ENCODE assay signal across 22 cellular contexts in genomic region chr22:47110817-47111443, GRCh38.
DNase-seq lines count a peak whose midpoint lies in the region; ATAC-seq and TF ChIP-seq lines count a peak whose summit lies in the region.
"Had no signal": no experiment of that assay in that cellular context is flagged by ENCODE, and none has a peak within 500 bp of the region (broad histone marks: within the 10 kb centered on the region; RNA-seq: fewer than 3 reads in every experiment).

No MANE protein-coding gene starts in this region.

- ATAC-seq in GM23338 = no peak
- no peak for ATAC-seq in activated CD8-positive, alpha-beta memory T cell treated with anti-CD3 and anti-CD28 coated beads, Interleukin-2, amount 10 ng/mL, durations not matched to agents 7 days and 5 days
- ATAC-seq: HCT116 had no signal

- H3K36me3 ChIP-seq in GM23338 (ENCODE audit: insufficient read depth) (no peaks in the 10 kb centered on the region), smooth muscle cell (ENCODE audit: low read depth) (no peaks in the 10 kb centered on the region)
- H3K36me3 ChIP-seq: SJSA1 had no signal

- DNase-seq in GM23338 (ENCODE audit: low spot score) (no peak), chondrocyte (ENCODE audit: low spot score) (peak; percentile 65), iris pigment epithelial cell (ENCODE audit: low read depth) (peak; percentile 77), smooth muscle cell (lab: John Stamatoyannopoulos, UW; ENCODE audit: unreplicated experiment) (no peak), glutamatergic neuron (no peak), Ammon's horn (ENCODE audit: low spot score) (no peak)
- DNase-seq in activated CD8-positive, alpha-beta memory T cell treated with anti-CD3 and anti-CD28 coated beads, Interleukin-2, amount 10 ng/mL, durations not matched to agents 7 days and 5 days = no peak
- DNase-seq: activated CD4-positive, alpha-beta T cell treated with anti-CD3 and anti-CD28 coated beads for 1 hour; activated CD8-positive, alpha-beta memory T cell treated with anti-CD3 and anti-CD28 coated beads for 24 hours; activated naive CD4-positive, alpha-beta T cell treated with anti-CD3 and anti-CD28 coated beads, Interleukin-2, amount 10 ng/mL, durations not matched to agents 7 days and 5 days; activated T-cell treated with anti-CD3 and anti-CD28 coated beads, Interleukin-2, amount 50 U/mL, for 24 hours; CD4-positive, CD25-positive, alpha-beta regulatory T cell; erythroblast; islet precursor cell; lower lobe of right lung; NCI-H187; NCI-H526; T-helper 1 cell had no signal

- H4K20me1 ChIP-seq in GM23338 (replicated peaks; ENCODE audit: insufficient read depth) (no peaks in the 10 kb centered on the region), smooth muscle cell (ENCODE audit: low read depth) (no peaks in the 10 kb centered on the region)

- no peaks in the 10 kb centered on the region for H3K4me1 ChIP-seq in GM23338 (ENCODE audit: insufficient read depth)
- H3K4me1 ChIP-seq in smooth muscle cell (ENCODE audit: low read depth) = peaks cover 14% of the 10 kb centered on the region
- H3K4me1 ChIP-seq: ascending aorta, lower lobe of right lung, Peyer's patch had no signal

- no peak overlapping the region for H3K4me3 ChIP-seq in GM23338
- H3K4me3 ChIP-seq in smooth muscle cell = no peak overlapping the region
- H3K4me3 ChIP-seq: ascending aorta, lower lobe of right lung, Peyer's patch, SJSA1 had no signal

- CTCF ChIA-PET in activated CD8-positive, alpha-beta memory T cell treated with anti-CD3 and anti-CD28 coated beads, Interleukin-2, amount 10 ng/mL, durations not matched to agents 7 days and 5 days (lab: Charles Lee) = no interaction called here

- peaks cover 14% of the 10 kb centered on the region for H3K27me3 Mint-ChIP-seq in GM23338 (ENCODE audit: insufficient read depth, low read depth, poor library complexity)
- no peaks in the 10 kb centered on the region for H3K27me3 Mint-ChIP-seq in chondrocyte (ENCODE audit: low read depth)
- H3K27me3 Mint-ChIP-seq in activated CD8-positive, alpha-beta memory T cell treated with anti-CD3 and anti-CD28 coated beads, Interleukin-2, amount 10 ng/mL, durations not matched to agents 7 days and 5 days = no peaks in the 10 kb centered on the region
- H3K27me3 Mint-ChIP-seq in glutamatergic neuron (ENCODE audit: unreplicated experiment) = peaks cover 8% of the 10 kb centered on the region
- H3K27me3 Mint-ChIP-seq: activated naive CD4-positive, alpha-beta T cell treated with anti-CD3 and anti-CD28 coated beads, Interleukin-2, amount 10 ng/mL, durations not matched to agents 7 days and 5 days; activated T-cell treated with anti-CD3 and anti-CD28 coated beads, Interleukin-2, amount 50 U/mL, for 24 hours; CD4-positive, CD25-positive, alpha-beta regulatory T cell had no signal

- TF ChIP-seq CTCF in GM23338 (conservative IDR thresholded peaks at IDR 0.05; ENCODE audit: low read depth in 2 of 2) (no peak), chondrocyte (IDR thresholded peaks at IDR 0.05) (no peak), smooth muscle cell (IDR thresholded peaks at IDR 0.05; ENCODE audit: borderline replicate concordance, insufficient read depth, poor library complexity, severe bottlenecking) (no peak), glutamatergic neuron (IDR thresholded peaks at IDR 0.05; ENCODE audit: partially characterized antibody, unreplicated experiment) (no peak)

- H3K4me1 Mint-ChIP-seq in GM23338 = peaks cover 5% of the 10 kb centered on the region; the same call in 2 of the 3 replicates
- peaks cover 16% of the 10 kb centered on the region for H3K4me1 Mint-ChIP-seq in chondrocyte (ENCODE audit: low read depth)
- H3K4me1 Mint-ChIP-seq in activated CD8-positive, alpha-beta memory T cell treated with anti-CD3 and anti-CD28 coated beads, Interleukin-2, amount 10 ng/mL, durations not matched to agents 7 days and 5 days = no peaks in the 10 kb centered on the region
- H3K4me1 Mint-ChIP-seq in glutamatergic neuron (ENCODE audit: low read depth, unreplicated experiment) = peaks cover 3% of the 10 kb centered on the region
- H3K4me1 Mint-ChIP-seq: activated naive CD4-positive, alpha-beta T cell treated with anti-CD3 and anti-CD28 coated beads, Interleukin-2, amount 10 ng/mL, durations not matched to agents 7 days and 5 days had no signal

- H3K9ac ChIP-seq in smooth muscle cell (ENCODE audit: low read depth) = peak overlapping the region; percentile 46

- WGBS in smooth muscle cell (ENCODE audit: low lambda C conversion rate) = 71% methylated on average over 18 of the region's 18 CpGs

- H3F3A ChIP-seq in GM23338 (replicated peaks; ENCODE audit: low read depth) = no peaks in the 10 kb centered on the region
- peaks cover 9% of the 10 kb centered on the region for H3F3A ChIP-seq in smooth muscle cell (ENCODE audit: low read depth)

- H3K27ac ChIP-seq in GM23338 (ENCODE audit: low read depth) (no peak overlapping the region), smooth muscle cell (ENCODE audit: low read depth) (peak overlapping the region; percentile 91)
- H3K27ac ChIP-seq: ascending aorta, lower lobe of right lung, Peyer's patch, SJSA1 had no signal

- H3K27ac Mint-ChIP-seq in GM23338 = 0 out of 2 replicates have a peak overlapping the region, but pooled peaks have one; percentile 33
- H3K27ac Mint-ChIP-seq in chondrocyte (ENCODE audit: unreplicated experiment) = no peak overlapping the region
- no peak overlapping the region for H3K27ac Mint-ChIP-seq in activated CD8-positive, alpha-beta memory T cell treated with anti-CD3 and anti-CD28 coated beads, Interleukin-2, amount 10 ng/mL, durations not matched to agents 7 days and 5 days
- no peak overlapping the region for H3K27ac Mint-ChIP-seq in glutamatergic neuron (ENCODE audit: unreplicated experiment)
- H3K27ac Mint-ChIP-seq: activated naive CD4-positive, alpha-beta T cell treated with anti-CD3 and anti-CD28 coated beads, Interleukin-2, amount 10 ng/mL, durations not matched to agents 7 days and 5 days; activated T-cell treated with anti-CD3 and anti-CD28 coated beads, Interleukin-2, amount 50 U/mL, for 24 hours; CD4-positive, CD25-positive, alpha-beta regulatory T cell had no signal

- no peaks in the 10 kb centered on the region for H3K9me3 Mint-ChIP-seq in GM23338
- H3K9me3 Mint-ChIP-seq in chondrocyte (ENCODE audit: low read depth) = peaks cover 6% of the 10 kb centered on the region
- H3K9me3 Mint-ChIP-seq in activated CD8-positive, alpha-beta memory T cell treated with anti-CD3 and anti-CD28 coated beads, Interleukin-2, amount 10 ng/mL, durations not matched to agents 7 days and 5 days (ENCODE audit: low read depth) = no peaks in the 10 kb centered on the region
- H3K9me3 Mint-ChIP-seq in glutamatergic neuron (ENCODE audit: unreplicated experiment) = peaks cover 15% of the 10 kb centered on the region
- H3K9me3 Mint-ChIP-seq: activated naive CD4-positive, alpha-beta T cell treated with anti-CD3 and anti-CD28 coated beads, Interleukin-2, amount 10 ng/mL, durations not matched to agents 7 days and 5 days; activated T-cell treated with anti-CD3 and anti-CD28 coated beads, Interleukin-2, amount 50 U/mL, for 24 hours; CD4-positive, CD25-positive, alpha-beta regulatory T cell had no signal

- no peaks in the 10 kb centered on the region; the same call in 2 of the 3 replicates for H3K36me3 Mint-ChIP-seq in GM23338 (ENCODE audit: low read depth)
- H3K36me3 Mint-ChIP-seq in chondrocyte (ENCODE audit: low read depth) = peaks cover 7% of the 10 kb centered on the region
- peaks cover 3% of the 10 kb centered on the region for H3K36me3 Mint-ChIP-seq in activated CD8-positive, alpha-beta memory T cell treated with anti-CD3 and anti-CD28 coated beads, Interleukin-2, amount 10 ng/mL, durations not matched to agents 7 days and 5 days
- no peaks in the 10 kb centered on the region for H3K36me3 Mint-ChIP-seq in glutamatergic neuron (ENCODE audit: unreplicated experiment)
- H3K36me3 Mint-ChIP-seq: activated naive CD4-positive, alpha-beta T cell treated with anti-CD3 and anti-CD28 coated beads, Interleukin-2, amount 10 ng/mL, durations not matched to agents 7 days and 5 days had no signal

- no peak overlapping the region for H3K4me2 ChIP-seq in GM23338
- H3K4me2 ChIP-seq in smooth muscle cell = peak overlapping the region; percentile 76

- no peaks in the 10 kb centered on the region for H3K79me2 ChIP-seq in GM23338 (replicated peaks; ENCODE audit: insufficient read depth)
- no peaks in the 10 kb centered on the region for H3K79me2 ChIP-seq in smooth muscle cell (ENCODE audit: low read depth)

- H3K27me3 ChIP-seq in GM23338 (ENCODE audit: insufficient read depth) (no peaks in the 10 kb centered on the region), smooth muscle cell (ENCODE audit: low read depth) (no peaks in the 10 kb centered on the region)
- H3K27me3 ChIP-seq: ascending aorta, Peyer's patch, SJSA1 had no signal

- H2AFZ ChIP-seq in GM23338 (no peak overlapping the region), smooth muscle cell (ENCODE audit: low read depth) (no peak overlapping the region)

- H3K4me3 Mint-ChIP-seq in GM23338 (no peak overlapping the region), chondrocyte (ENCODE audit: unreplicated experiment) (no peak overlapping the region), glutamatergic neuron (ENCODE audit: unreplicated experiment) (no peak overlapping the region)
- H3K4me3 Mint-ChIP-seq in activated CD8-positive, alpha-beta memory T cell treated with anti-CD3 and anti-CD28 coated beads, Interleukin-2, amount 10 ng/mL, durations not matched to agents 7 days and 5 days = no peak overlapping the region
- H3K4me3 Mint-ChIP-seq: activated naive CD4-positive, alpha-beta T cell treated with anti-CD3 and anti-CD28 coated beads, Interleukin-2, amount 10 ng/mL, durations not matched to agents 7 days and 5 days; activated T-cell treated with anti-CD3 and anti-CD28 coated beads, Interleukin-2, amount 50 U/mL, for 24 hours; CD4-positive, CD25-positive, alpha-beta regulatory T cell had no signal

- H3K9me2 ChIP-seq in GM23338 (ENCODE audit: insufficient read depth) = 0 out of 2 replicates have a peak, but pooled peaks cover 3% of the 10 kb centered on the region

- H3K9me3 ChIP-seq in smooth muscle cell (replicated peaks; ENCODE audit: low read depth) = no peaks in the 10 kb centered on the region
- H3K9me3 ChIP-seq: ascending aorta, lower lobe of right lung, Peyer's patch, SJSA1 had no signal

TF ChIP-seq in GM23338, 12 proteins besides CTCF, POLR2A, EP300 and RAD21 (continues in another document):
- no peak for TF ChIP-seq CREB1 (CRISPR knock-in tag; IDR thresholded peaks at IDR 0.05; ENCODE audit: low read depth)

Comparison
In these comparisons a context has a peak if more than half of its experiments do, and no peak if none do; other contexts are left out.
1. DNase-seq: peak in chondrocyte (single experiment) and iris pigment epithelial cell (single experiment); none in GM23338 (single experiment), smooth muscle cell (single experiment), activated CD8-positive, alpha-beta memory T cell treated with anti-CD3 and anti-CD28 coated beads, Interleukin-2, amount 10 ng/mL, durations not matched to agents 7 days and 5 days (single experiment), glutamatergic neuron (single experiment) and Ammon's horn (single experiment).